22 cellular contexts compared by ENCODE assay signal in the genomic region with DNA sequence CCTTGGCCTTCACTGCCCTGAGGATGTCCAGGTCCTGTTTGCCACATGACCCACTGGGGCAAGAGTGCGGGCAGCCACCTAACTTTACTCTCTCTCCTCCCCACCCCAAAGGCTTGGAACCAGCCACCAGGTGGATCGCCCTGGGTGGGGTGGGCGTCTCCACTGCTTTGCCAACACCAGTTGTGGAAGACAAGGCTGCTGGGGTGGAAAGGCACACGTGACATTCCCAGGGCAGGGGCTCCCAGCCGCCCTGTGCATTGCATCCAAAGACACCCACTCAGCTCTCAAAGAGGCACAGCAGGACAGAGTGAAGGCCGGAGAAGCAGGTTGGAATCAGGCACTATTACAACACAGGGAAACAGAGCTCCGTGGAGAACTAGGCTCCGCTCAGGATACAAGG.
"Had no signal": no experiment of that assay in that cellular context is flagged by ENCODE, and none has a peak within 500 bp of the region (broad histone marks: within the 10 kb centered on the region; RNA-seq: fewer than 3 reads in every experiment).

No MANE protein-coding gene starts in this region.

- H3K4me3 ChIP-seq: K562 had no signal

- DNase-seq: activated CD4-positive, alpha-beta T cell treated with anti-CD3 and anti-CD28 coated beads for 4 hours; activated CD8-positive, alpha-beta memory T cell treated with anti-CD3 and anti-CD28 coated beads, Interleukin-2, amount 50 U/mL, for 4 hours; activated CD8-positive, alpha-beta T cell treated with anti-CD3 and anti-CD28 coated beads for 36 hours; activated gamma-delta T cell treated with Interleukin-2 at 50 U/mL for 16 hours; activated naive CD4-positive, alpha-beta T cell treated with anti-CD3 and anti-CD28 coated beads, Interleukin-2, amount 10 ng/mL, durations not matched to agents 7 days and 5 days; activated naive CD8-positive, alpha-beta T cell treated with anti-CD3 and anti-CD28 coated beads for 36 hours; activated T-cell treated with anti-CD3 and anti-CD28 coated beads, Interleukin-2, amount 50 U/mL, for 72 hours; caudate nucleus; Karpas-422; MM.1S; NCI-H1105; NCI-H1436; NCI-H1694 treated with DMSO at 0.1 percent for 48 hours; NCI-H2081; NCI-H2171; NCI-H2227 treated with DMSO at 0.1 percent for 48 hours; NCI-H526; NCI-H82; RPMI8226; SHP77 treated with DMSO at 0.1 percent for 48 hours had no signal

- ATAC-seq: activated CD4-positive, CD25-positive, alpha-beta regulatory T cell treated with anti-CD3 and anti-CD28 coated beads, Interleukin-2, amount 50 U/mL, for 24 hours; activated CD8-positive, alpha-beta T cell treated with anti-CD3 and anti-CD28 coated beads for 36 hours; activated T-cell treated with anti-CD3 and anti-CD28 coated beads, Interleukin-2, amount 50 U/mL, for 72 hours; K562 had no signal
